Comparison of ENCODE assay signal across 8 cellular contexts in the genomic region with DNA sequence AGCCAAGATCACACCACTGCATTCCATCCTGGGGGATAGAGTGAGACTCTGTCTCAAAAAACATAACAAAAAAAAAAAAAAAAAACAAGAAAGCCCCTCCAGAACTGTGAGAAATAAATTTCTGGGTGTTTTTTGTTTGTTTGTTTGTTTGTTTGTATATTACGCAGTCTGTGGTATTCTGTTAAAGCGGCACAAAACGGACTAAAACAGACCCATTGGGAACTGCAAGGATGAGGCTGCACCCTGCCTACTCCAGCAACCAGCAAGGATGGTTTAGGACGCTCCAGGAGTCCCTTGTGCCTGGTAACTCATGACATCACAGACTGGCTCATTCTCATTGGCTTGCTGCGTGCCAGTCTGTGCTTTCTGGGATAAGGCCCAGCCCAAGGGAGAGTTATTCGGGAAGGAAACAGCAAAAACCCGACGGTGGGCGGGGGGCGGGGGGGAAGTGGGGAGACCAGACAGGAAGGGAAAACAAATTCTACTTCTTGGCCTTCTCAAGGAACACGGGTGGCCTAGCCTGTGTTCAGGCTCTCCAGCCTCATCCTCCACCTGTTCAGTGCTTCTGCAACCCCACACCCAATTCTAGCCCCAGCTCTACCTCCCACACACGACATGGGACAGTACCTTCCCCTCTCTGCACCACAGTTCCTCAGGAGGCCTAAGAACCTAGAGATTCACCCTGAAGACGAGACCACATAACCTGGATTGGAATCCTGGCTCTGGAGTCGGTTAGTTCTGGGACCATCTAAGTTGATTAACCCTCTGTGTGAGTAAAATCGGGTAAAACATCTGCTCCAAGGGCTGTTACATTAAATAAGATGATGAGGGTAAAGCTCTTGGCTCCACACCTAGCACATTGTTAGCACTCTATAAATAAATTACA. TPM values are rescaled to one million over a fixed set of nuclear protein-coding genes. Genes with fewer than 3 reads are reported as not detected.
DNase-seq lines count a peak whose midpoint lies in the region; ATAC-seq, FAIRE-seq and TF ChIP-seq lines count a peak whose summit lies in the region.

No MANE protein-coding gene starts in this region.

- H3K27me3 Mint-ChIP-seq in memory B cell, result no peaks in the 10 kb centered on the region

- H3K4me3 Mint-ChIP-seq in memory B cell, result peak overlapping the region; percentile 85

- intact Hi-C loops in endothelial cell of umbilical vein (cut with micrococcal nuclease), result no loop called here

- H3K9me1 ChIP-seq in endothelial cell of umbilical vein (replicated peaks; ENCODE audit: control insufficient read depth, extremely low read depth, insufficient read depth, low read length), result no peaks in the 10 kb centered on the region

- H3K27ac ChIP-seq in BLaER1 (peak overlapping the region; percentile 99), endothelial cell of umbilical vein (ENCODE audit: insufficient read depth, low read depth, low read length) (no peak overlapping the region), stomach smooth muscle (ENCODE audit: low read length) (peak overlapping the region; percentile 56)

- TF ChIP-seq CTCF in endothelial cell of umbilical vein (IDR thresholded peaks at IDR 0.05; ENCODE audit: extremely low read depth in 1 of 2, insufficient read depth in 1 of 2, low read depth in 1 of 2, low read length in 2 of 2), result no peak

- peak overlapping the region; percentile 84 for H2AFZ ChIP-seq in endothelial cell of umbilical vein (ENCODE audit: low read depth, low read length)

- dilution Hi-C loops in endothelial cell of umbilical vein (cut with MboI; ENCODE audit: extremely low pct_ligation_motif_present, low sequenced_read_pairs), result no loop called here

- CTCF ChIA-PET in endothelial cell of umbilical vein (lab: Charles Lee), result interaction anchor here (1.0 to 2.0 kb wide), 5 partner anchors 9 to 30 kb away, joined by 3 to 9 read pairs (median 5); no protein-coding TSS in a partner anchor

- H4K20me1 ChIP-seq in BLaER1, result peaks cover 66% of the 10 kb centered on the region
- no peaks in the 10 kb centered on the region for H4K20me1 ChIP-seq in endothelial cell of umbilical vein (replicated peaks; ENCODE audit: control insufficient read depth, extremely low read depth, insufficient read depth, low read length)

- H3K9ac ChIP-seq in BLaER1 (peak overlapping the region; percentile 96), endothelial cell of umbilical vein (replicated peaks; ENCODE audit: extremely low read depth, insufficient read depth, low read length) (no peak overlapping the region), stomach smooth muscle (ENCODE audit: low read length in 2 of 2) (peak overlapping the region; percentile 46 to 66)

- POLR2A ChIA-PET in endothelial cell of umbilical vein (lab: Charles Lee), result no interaction called here

- H3K36me3 ChIP-seq in BLaER1 (peaks cover 56% of the 10 kb centered on the region), endothelial cell of umbilical vein (ENCODE audit: control insufficient read depth in 2 of 2, extremely low read depth in 1 of 2, insufficient read depth in 2 of 2, low read length in 2 of 2) (no peaks in the 10 kb centered on the region), stomach smooth muscle (ENCODE audit: control insufficient read depth in 2 of 2, insufficient read depth in 2 of 2, low read length in 2 of 2) (peaks cover 0 to 3% of the 10 kb centered on the region in 2 donors)

- no peaks in the 10 kb centered on the region for H3K79me2 ChIP-seq in endothelial cell of umbilical vein (ENCODE audit: control insufficient read depth, insufficient read depth, low read length)

- H3K4me1 ChIP-seq in BLaER1 (peaks cover 66% of the 10 kb centered on the region), endothelial cell of umbilical vein (ENCODE audit: control insufficient read depth, extremely low read depth, insufficient read depth, low read length) (peaks cover 4% of the 10 kb centered on the region), stomach smooth muscle (ENCODE audit: control insufficient read depth, insufficient read depth, low read length) (peaks cover 20% of the 10 kb centered on the region)

- H3K9me3 Mint-ChIP-seq in memory B cell, result no peaks in the 10 kb centered on the region

- ATAC-seq in GM19023 (IDR thresholded peaks at IDR 0.05; ENCODE audit: unreplicated experiment) (peak; percentile 25), HG03442 (IDR thresholded peaks at IDR 0.05; ENCODE audit: unreplicated experiment) (peak; percentile 30), memory B cell (ENCODE audit: low read depth) (no peak)

- H3K4me3 ChIP-seq in BLaER1, result peak overlapping the region; percentile 88
- H3K4me3 ChIP-seq in endothelial cell of umbilical vein (replicated peaks in 1 of 3; ENCODE audit: insufficient read depth in 1 of 3, low read depth in 1 of 3, low read length in 3 of 3), result no peak overlapping the region
- H3K4me3 ChIP-seq in stomach smooth muscle (ENCODE audit: low read length in 2 of 2), result peak overlapping the region; percentile 33 to 65

- peak; percentile 75 for DNase-seq in NCI-H510A treated with DMSO at 0.1 percent for 48 hours (lab: John Stamatoyannopoulos, UW)
- DNase-seq in activated CD4-positive, alpha-beta T cell treated with anti-CD3 and anti-CD28 coated beads, Interleukin-2, amount 50 U/mL, for 4 hours, result peak; percentile 20 to 30
- peak; percentile 93 for DNase-seq in endothelial cell of umbilical vein (ENCODE audit: low read depth, low spot score)
- peak; percentile 64 to 71 for DNase-seq in memory B cell (ENCODE audit: low spot score in 2 of 2)

- H3K4me2 ChIP-seq in BLaER1 (peak overlapping the region; percentile 90), endothelial cell of umbilical vein (ENCODE audit: insufficient read depth, low read length) (peak overlapping the region; percentile 10)

- H3K36me3 Mint-ChIP-seq in memory B cell, result peaks cover 60% of the 10 kb centered on the region

- no peak for TF ChIP-seq POLR2A in endothelial cell of umbilical vein (IDR thresholded peaks at IDR 0.05; ENCODE audit: low read depth, low read length)

- no peaks in the 10 kb centered on the region for H3K9me3 ChIP-seq in BLaER1
- no peaks in the 10 kb centered on the region for H3K9me3 ChIP-seq in endothelial cell of umbilical vein (replicated peaks; ENCODE audit: control insufficient read depth, insufficient read depth, low read length)
- H3K9me3 ChIP-seq in stomach smooth muscle (ENCODE audit: control insufficient read depth in 2 of 2, low read length in 2 of 2), result no peaks in the 10 kb centered on the region

- H3K27ac Mint-ChIP-seq in memory B cell, result peak overlapping the region; percentile 100

- no TSS peak for BruUV-seq in endothelial cell of umbilical vein (replicated peaks; lab: Mats Ljungman, UMichigan)

- H3K27me3 ChIP-seq in BLaER1 (no peaks in the 10 kb centered on the region), endothelial cell of umbilical vein (ENCODE audit: control insufficient read depth in 2 of 2, insufficient read depth in 2 of 2, low read length in 2 of 2) (no peaks in the 10 kb centered on the region), stomach smooth muscle (ENCODE audit: control insufficient read depth in 1 of 2, insufficient read depth in 2 of 2, low read length in 2 of 2) (no peaks in the 10 kb centered on the region)

- H3K4me1 Mint-ChIP-seq in memory B cell, result peaks cover 43% of the 10 kb centered on the region

- peak; percentile 95 for FAIRE-seq in endothelial cell of umbilical vein (lab: Jason Lieb, UNC)

TF ChIP-seq in endothelial cell of umbilical vein, 7 proteins besides CTCF, POLR2A, EP300 and RAD21:
- TF ChIP-seq FOS (IDR thresholded peaks at IDR 0.05; ENCODE audit: borderline replicate concordance, insufficient read depth, low read length), result no peak
- TF ChIP-seq POLR2AphosphoS5 (IDR thresholded peaks at IDR 0.05; ENCODE audit: insufficient read depth, low read depth, low read length), result no peak
- TF ChIP-seq GATA2 (IDR thresholded peaks at IDR 0.05; ENCODE audit: insufficient read depth, insufficient read length, low read depth, low read length), result no peak
- TF ChIP-seq, protein P1, sequence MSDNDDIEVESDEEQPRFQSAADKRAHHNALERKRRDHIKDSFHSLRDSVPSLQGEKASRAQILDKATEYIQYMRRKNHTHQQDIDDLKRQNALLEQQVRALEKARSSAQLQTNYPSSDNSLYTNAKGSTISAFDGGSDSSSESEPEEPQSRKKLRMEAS (IDR thresholded peaks at IDR 0.05; ENCODE audit: insufficient read depth, insufficient read length), result no peak
- no peak for TF ChIP-seq MYC (IDR thresholded peaks at IDR 0.05; ENCODE audit: low read depth, low read length)
- no peak for TF ChIP-seq EZH2 (IDR thresholded peaks at IDR 0.05; ENCODE audit: borderline replicate concordance, low read depth, low read length, severe bottlenecking)
- TF ChIP-seq JUN (IDR thresholded peaks at IDR 0.05; ENCODE audit: borderline replicate concordance, insufficient read depth, insufficient read length, low read depth), result no peak

RNA-seq across cellular contexts. Expression of gene CD74, which starts 2.8 kb away (rescaled TPM):
- total RNA-seq in endothelial cell of umbilical vein, result 0.76 and 1.3 TPM in 2 replicates
- polyA plus RNA-seq in endothelial cell of umbilical vein, result 0.56 and 0.62 TPM in 2 replicates
- polyA plus RNA-seq in endothelial cell of umbilical vein (2011; cell fraction: cytosol; rRNA removed), result 0.34 and 0.49 TPM in 2 replicates
- 0.12 and 0.29 TPM in 2 replicates for polyA plus RNA-seq in endothelial cell of umbilical vein (2011; cell fraction: nucleus; rRNA removed)
- 1.1 and 2.6 TPM in 2 replicates for polyA plus RNA-seq in endothelial cell of umbilical vein (2012)
- polyA minus RNA-seq in endothelial cell of umbilical vein, result 0.32 and 0.91 TPM in 2 replicates
- polyA minus RNA-seq in endothelial cell of umbilical vein (2011; cell fraction: cytosol; rRNA and poly(A)+ RNA removed), result not detected
- not detected in 2 replicates for polyA minus RNA-seq in endothelial cell of umbilical vein (2011; cell fraction: nucleus; rRNA and poly(A)+ RNA removed)

RNA-seq across cellular contexts. Expression of gene RPS14, which starts 39.7 kb away (rescaled TPM):
- 1,852 and 2,034 TPM in 2 replicates for total RNA-seq in endothelial cell of umbilical vein
- polyA plus RNA-seq in endothelial cell of umbilical vein, result 4,491 and 5,521 TPM in 2 replicates
- polyA plus RNA-seq in endothelial cell of umbilical vein (2011; cell fraction: cytosol; rRNA removed), result 6,503 and 7,036 TPM in 2 replicates
- polyA plus RNA-seq in endothelial cell of umbilical vein (2011; cell fraction: nucleus; rRNA removed), result 1,366 and 1,419 TPM in 2 replicates
- polyA plus RNA-seq in endothelial cell of umbilical vein (2012), result 2,965 and 3,232 TPM in 2 replicates
- polyA minus RNA-seq in endothelial cell of umbilical vein, result 1,106 and 1,289 TPM in 2 replicates
- 648 TPM for polyA minus RNA-seq in endothelial cell of umbilical vein (2011; cell fraction: cytosol; rRNA and poly(A)+ RNA removed)
- 121 and 122 TPM in 2 replicates for polyA minus RNA-seq in endothelial cell of umbilical vein (2011; cell fraction: nucleus; rRNA and poly(A)+ RNA removed)

RNA-seq across cellular contexts. Expression of gene TCOF1, which starts 52.4 kb away (rescaled TPM):
- total RNA-seq in endothelial cell of umbilical vein, result 47.2 and 52.0 TPM in 2 replicates
- 10.5 and 11.2 TPM in 2 replicates for polyA plus RNA-seq in endothelial cell of umbilical vein
- 15.9 and 16.3 TPM in 2 replicates for polyA plus RNA-seq in endothelial cell of umbilical vein (2011; cell fraction: cytosol; rRNA removed)
- polyA plus RNA-seq in endothelial cell of umbilical vein (2011; cell fraction: nucleus; rRNA removed), result 42.8 and 47.0 TPM in 2 replicates
- polyA plus RNA-seq in endothelial cell of umbilical vein (2012), result 21.7 and 23.2 TPM in 2 replicates
- polyA minus RNA-seq in endothelial cell of umbilical vein, result 11.9 and 13.8 TPM in 2 replicates
- polyA minus RNA-seq in endothelial cell of umbilical vein (2011; cell fraction: cytosol; rRNA and poly(A)+ RNA removed), result 31.6 TPM
- 17.5 and 18.7 TPM in 2 replicates for polyA minus RNA-seq in endothelial cell of umbilical vein (2011; cell fraction: nucleus; rRNA and poly(A)+ RNA removed)

Comparison
In these comparisons a context has a peak if more than half of its experiments do, and no peak if none do; other contexts are left out.
1. H3K4me3 ChIP-seq: peak in BLaER1 (single experiment) and stomach smooth muscle (2 of 2); none in endothelial cell of umbilical vein (0 of 3).
2. DNase-seq: peak in every context shown above with its lines; median percentile 93 in endothelial cell of umbilical vein; 75 in NCI-H510A treated with DMSO at 0.1 percent for 48 hours; 68 in memory B cell; 25 in activated CD4-positive, alpha-beta T cell treated with anti-CD3 and anti-CD28 coated beads, Interleukin-2, amount 50 U/mL, for 4 hours.